ENCODE assay signal across 8 cellular contexts in genomic region chr17:46253722-46254121, GRCh38. TPM values are rescaled to one million over a fixed set of nuclear protein-coding genes. Genes with fewer than 3 reads are reported as not detected.
DNase-seq lines count a peak whose midpoint lies in the region; ATAC-seq lines count a peak whose summit lies in the region.
"Not testable (repeated sequence)": the region's sequence is repeated elsewhere in the genome, so short reads cannot be mapped to it uniquely, and the experiment has no call there.

No MANE protein-coding gene starts in this region.

- H3K27me3 Mint-ChIP-seq in activated T-helper 1 cell treated with anti-CD3 and anti-CD28 coated beads, Interleukin-12 subunit alpha, Interleukin-12 subunit beta, Interleukin-2, Interleukin-4 antibody, amounts not matched to agents 30 ng/mL and 10 ng/mL and 1 ng/mL, durations not matched to agents 14 hours and 24 hours and 36 hours (ENCODE audit: insufficient read depth): peaks cover 13% of the 10 kb centered on the region

- intact Hi-C loops in activated T-helper 1 cell treated with anti-CD3 and anti-CD28 coated beads, Interleukin-12 subunit alpha, Interleukin-12 subunit beta, Interleukin-2, Interleukin-4 antibody, amounts not matched to agents 30 ng/mL and 10 ng/mL and 1 ng/mL, durations not matched to agents 14 hours and 24 hours and 36 hours (cut with micrococcal nuclease): loop anchor here (1.0 kb wide), 1 partner anchor 33 kb away; no protein-coding TSS in a partner anchor

- in situ Hi-C loops in ACHN (cut with HindIII; ENCODE audit: low pct_ligation_motif_present, low pct_unique_long_range_greater_than_20kb, low sequenced_read_pairs): not testable (repeated sequence)

- peak; percentile 42 for DNase-seq in ACHN
- DNase-seq in NCI-H1092 treated with DMSO at 0.1 percent for 48 hours (lab: John Stamatoyannopoulos, UW): peak; percentile 19
- DNase-seq in T follicular helper cell (ENCODE audit: low read depth): peak; percentile 68
- peak; percentile 58 for DNase-seq in activated T-helper 1 cell treated with anti-CD3 and anti-CD28 coated beads, Interleukin-12 subunit alpha, Interleukin-12 subunit beta, Interleukin-2, Interleukin-4 antibody, amounts not matched to agents 30 ng/mL and 10 ng/mL and 1 ng/mL, durations not matched to agents 14 hours and 24 hours and 36 hours (ENCODE audit: low spot score)
- peak; percentile 31 for DNase-seq in epidermal melanocyte (ENCODE audit: insufficient read length, low spot score)
- peak; percentile 75 for DNase-seq in medulla oblongata (ENCODE audit: extremely low spot score)
- DNase-seq in stimulated activated CD4-positive, alpha-beta T cell treated with anti-CD3 and anti-CD28 coated beads, Interleukin-4, amount 100 ng/mL, for 24 hours: peak; percentile 83

- not testable (repeated sequence) for H3K36me3 Mint-ChIP-seq in activated T-helper 1 cell treated with anti-CD3 and anti-CD28 coated beads, Interleukin-12 subunit alpha, Interleukin-12 subunit beta, Interleukin-2, Interleukin-4 antibody, amounts not matched to agents 30 ng/mL and 10 ng/mL and 1 ng/mL, durations not matched to agents 14 hours and 24 hours and 36 hours (ENCODE audit: low read depth)

- H3K27ac Mint-ChIP-seq in activated T-helper 1 cell treated with anti-CD3 and anti-CD28 coated beads, Interleukin-12 subunit alpha, Interleukin-12 subunit beta, Interleukin-2, Interleukin-4 antibody, amounts not matched to agents 30 ng/mL and 10 ng/mL and 1 ng/mL, durations not matched to agents 14 hours and 24 hours and 36 hours: not testable (repeated sequence)

- ATAC-seq in GM18867 (IDR thresholded peaks at IDR 0.05; ENCODE audit: unreplicated experiment): peak; percentile 45

- H3K9me3 Mint-ChIP-seq in activated T-helper 1 cell treated with anti-CD3 and anti-CD28 coated beads, Interleukin-12 subunit alpha, Interleukin-12 subunit beta, Interleukin-2, Interleukin-4 antibody, amounts not matched to agents 30 ng/mL and 10 ng/mL and 1 ng/mL, durations not matched to agents 14 hours and 24 hours and 36 hours: not testable (repeated sequence)

- H3K4me3 Mint-ChIP-seq in activated T-helper 1 cell treated with anti-CD3 and anti-CD28 coated beads, Interleukin-12 subunit alpha, Interleukin-12 subunit beta, Interleukin-2, Interleukin-4 antibody, amounts not matched to agents 30 ng/mL and 10 ng/mL and 1 ng/mL, durations not matched to agents 14 hours and 24 hours and 36 hours: not testable (repeated sequence)

- not testable (repeated sequence) for H3K4me1 Mint-ChIP-seq in activated T-helper 1 cell treated with anti-CD3 and anti-CD28 coated beads, Interleukin-12 subunit alpha, Interleukin-12 subunit beta, Interleukin-2, Interleukin-4 antibody, amounts not matched to agents 30 ng/mL and 10 ng/mL and 1 ng/mL, durations not matched to agents 14 hours and 24 hours and 36 hours (ENCODE audit: low read depth)

RNA-seq across cellular contexts. Expression of gene LRRC37A, which starts 41.2 kb away (rescaled TPM):
- 2.0 and 2.6 TPM in 2 replicates for total RNA-seq in activated T-helper 1 cell treated with anti-CD3 and anti-CD28 coated beads, Interleukin-12 subunit alpha, Interleukin-12 subunit beta, Interleukin-2, Interleukin-4 antibody, amounts not matched to agents 30 ng/mL and 10 ng/mL and 1 ng/mL, durations not matched to agents 14 hours and 24 hours and 36 hours

Comparison
In these comparisons a context has a peak if more than half of its experiments do, and no peak if none do; other contexts are left out.
1. Peak in every context shown above with its lines: DNase-seq and ATAC-seq.
2. DNase-seq: peak in every context shown above with its lines; median percentile 83 in stimulated activated CD4-positive, alpha-beta T cell treated with anti-CD3 and anti-CD28 coated beads, Interleukin-4, amount 100 ng/mL, for 24 hours; 75 in medulla oblongata; 68 in T follicular helper cell; 58 in activated T-helper 1 cell treated with anti-CD3 and anti-CD28 coated beads, Interleukin-12 subunit alpha, Interleukin-12 subunit beta, Interleukin-2, Interleukin-4 antibody, amounts not matched to agents 30 ng/mL and 10 ng/mL and 1 ng/mL, durations not matched to agents 14 hours and 24 hours and 36 hours; 42 in ACHN; 31 in epidermal melanocyte; 19 in NCI-H1092 treated with DMSO at 0.1 percent for 48 hours.